In genomic region chr18:31970617-31971016, GRCh38 we compare ENCODE assay signal across 20 cellular contexts.
"Had no signal": no experiment of that assay in that cellular context is flagged by ENCODE, and none has a peak within 500 bp of the region (broad histone marks: within the 10 kb centered on the region; RNA-seq: fewer than 3 reads in every experiment).

No MANE protein-coding gene starts in this region.

- H3K27me3 ChIP-seq: colonic mucosa, esophagus squamous epithelium, gastroesophageal sphincter, neutrophil, suprapubic skin, thyroid gland, uterus had no signal

- H3K4me3 ChIP-seq: colonic mucosa, esophagus squamous epithelium, gastroesophageal sphincter, suprapubic skin, thyroid gland, uterus had no signal

- H3K27ac Mint-ChIP-seq: naive B cell, nephron, type B pancreatic cell had no signal

- DNase-seq: colonic mucosa; dermis blood vessel endothelial cell; esophagus squamous epithelium; foreskin fibroblast; glutamatergic neuron; left colon; mesendoderm; naive B cell; posterior cingulate gyrus; right cardiac atrium; small intestine; stimulated activated CD4-positive, alpha-beta T cell treated with anti-CD3 and anti-CD28 coated beads, Interleukin-12 subunit alpha, Interleukin-12 subunit beta, amount 100 ng/mL, for 4 hours; stimulated activated naive CD4-positive, alpha-beta T cell; thyroid gland; uterus had no signal

- H3K4me3 Mint-ChIP-seq: naive B cell, nephron, type B pancreatic cell had no signal

- H3K9me3 ChIP-seq: colonic mucosa, thyroid gland had no signal

- H3K4me1 ChIP-seq: colonic mucosa, esophagus squamous epithelium, gastroesophageal sphincter, suprapubic skin, thyroid gland, uterus had no signal

- H3K27ac ChIP-seq: colonic mucosa, esophagus squamous epithelium, gastroesophageal sphincter, neutrophil, suprapubic skin, thyroid gland, uterus had no signal

- ATAC-seq: gastroesophageal sphincter, left colon, right cardiac atrium had no signal

- H3K36me3 ChIP-seq: colonic mucosa, esophagus squamous epithelium, gastroesophageal sphincter, neutrophil, suprapubic skin, thyroid gland, uterus had no signal

- H3K4me1 Mint-ChIP-seq: nephron had no signal

- H3K36me3 Mint-ChIP-seq: type B pancreatic cell had no signal
